ENCODE assay signal across 1 cellular context in genomic region chr12:57483466-57483865, GRCh38.
TF ChIP-seq lines count a peak whose summit lies in the region.

No MANE protein-coding gene starts in this region.

TF ChIP-seq in Ishikawa, 13 proteins besides CTCF, POLR2A, EP300 and RAD21:
- TF ChIP-seq TEAD4 (IDR thresholded peaks at IDR 0.05) = peak; percentile 65
- TF ChIP-seq TCF12 (IDR thresholded peaks at IDR 0.05; ENCODE audit: low read depth) = no peak
